In genomic region chr12:57842342-57843294, GRCh38 we compare ENCODE assay signal across 8 cellular contexts. TPM values are rescaled to one million over a fixed set of nuclear protein-coding genes. Genes with fewer than 3 reads are reported as not detected.
DNase-seq lines count a peak whose midpoint lies in the region; TF ChIP-seq lines count a peak whose summit lies in the region.

No MANE protein-coding gene starts in this region.

- peaks cover 0 to 75% (median 73%) of the 10 kb centered on the region in 4 donors for H3K4me1 ChIP-seq in sigmoid colon

- H3K27me3 ChIP-seq in sigmoid colon, result no peaks in the 10 kb centered on the region

- H3K4me1 Mint-ChIP-seq in endothelial cell (ENCODE audit: unreplicated experiment) (peaks cover 63% of the 10 kb centered on the region), Calu3 (ENCODE audit: low read depth, unreplicated experiment) (peaks cover 57% of the 10 kb centered on the region)

- intact Hi-C loops in sigmoid colon (cut with DNase I), result no loop called here
- intact Hi-C loops in Calu3 (cut with micrococcal nuclease; ENCODE audit: unreplicated experiment), result no loop called here

- H3K4me3 Mint-ChIP-seq in endothelial cell (ENCODE audit: unreplicated experiment) (peak overlapping the region; percentile 93), Calu3 (ENCODE audit: low read depth, unreplicated experiment) (no peak overlapping the region)

- H3K27me3 Mint-ChIP-seq in endothelial cell (ENCODE audit: unreplicated experiment), result peaks cover 29% of the 10 kb centered on the region
- H3K27me3 Mint-ChIP-seq in Calu3 (ENCODE audit: unreplicated experiment), result no peaks in the 10 kb centered on the region

- H3K9me3 ChIP-seq in SK-N-MC (ENCODE audit: low read depth, low read length) (no peaks in the 10 kb centered on the region), sigmoid colon (no peaks in the 10 kb centered on the region)

- no peak for TF ChIP-seq POLR2A in sigmoid colon (IDR thresholded peaks at IDR 0.05)

- DNase-seq in GM12864 (ENCODE audit: low read depth) (no peak), SK-N-MC (ENCODE audit: low read depth, low spot score) (no peak), endothelial cell (ENCODE audit: low spot score) (no peak), sigmoid colon (no peak), hypothalamus (lab: John Stamatoyannopoulos, UW) (no peak), DMS153 treated with DMSO at 0.1 percent for 48 hours (lab: John Stamatoyannopoulos, UW; ENCODE audit: unreplicated experiment) (no peak), Calu3 (no peak), NCI-H1694 (lab: John Stamatoyannopoulos, UW) (no peak)

- no peak for TF ChIP-seq EP300 in sigmoid colon (IDR thresholded peaks at IDR 0.05)

- H3K36me3 ChIP-seq in SK-N-MC (ENCODE audit: insufficient read depth, low read length) (no peaks in the 10 kb centered on the region), sigmoid colon (no peaks in the 10 kb centered on the region)

- H3K9ac ChIP-seq in SK-N-MC (ENCODE audit: insufficient read length), result no peak overlapping the region

- H3K27ac Mint-ChIP-seq in endothelial cell (ENCODE audit: unreplicated experiment) (no peak overlapping the region), Calu3 (ENCODE audit: unreplicated experiment) (no peak overlapping the region)

- 41% methylated on average over 14 of the region's 14 CpGs for WGBS in sigmoid colon, 2 donors

- H3K36me3 Mint-ChIP-seq in endothelial cell (ENCODE audit: low read depth, unreplicated experiment) (peaks cover 19% of the 10 kb centered on the region), Calu3 (ENCODE audit: insufficient read depth, unreplicated experiment) (peaks cover 35% of the 10 kb centered on the region)

- CTCF ChIA-PET in Calu3 (lab: Charles Lee), result interaction anchor here (0.5 to 1.2 kb wide), 3 partner anchors 24 to 56 kb away, joined by 3 to 8 read pairs (median 4); no protein-coding TSS in a partner anchor

- H3K4me3 ChIP-seq in GM12864 (ENCODE audit: low read depth, low read length) (peak overlapping the region; percentile 80), SK-N-MC (peak overlapping the region; percentile 52), sigmoid colon (peak overlapping the region; percentile 90 to 100 (median 97))

- no TSS peak for BruUV-seq in Calu3 (replicated peaks; lab: Mats Ljungman, UMichigan)

- TF ChIP-seq CTCF in GM12864 (IDR thresholded peaks at IDR 0.05; ENCODE audit: low read depth, low read length, missing control alignments) (no peak), endothelial cell (IDR thresholded peaks at IDR 0.05; ENCODE audit: unreplicated experiment) (no peak), sigmoid colon (IDR thresholded peaks at IDR 0.05) (no peak), Calu3 (IDR thresholded peaks at IDR 0.05; ENCODE audit: unreplicated experiment) (no peak)

- H3K9me3 Mint-ChIP-seq in endothelial cell (ENCODE audit: unreplicated experiment) (no peaks in the 10 kb centered on the region), Calu3 (ENCODE audit: low read depth, unreplicated experiment) (no peaks in the 10 kb centered on the region)

- H3K27ac ChIP-seq in SK-N-MC (0 out of 2 replicates have a peak overlapping the region, but pooled peaks have one; percentile 38), sigmoid colon (peak overlapping the region; percentile 100)

RNA-seq across cellular contexts. Expression of gene CTDSP2, which starts 3.9 kb away (rescaled TPM):
- 181 TPM for total RNA-seq in endothelial cell (ENCODE audit: unreplicated experiment)
- 100 to 1,000 TPM; 121 to 183 (median 135) TPM for total RNA-seq in sigmoid colon
- polyA plus RNA-seq in sigmoid colon, result 100 to 1,000 TPM in 2 of 3 donors, 10 to 100 TPM in 1; 85.3 to 122 (median 105) TPM
- total RNA-seq in Calu3 (2022), result 117 and 119 TPM in 2 replicates

RNA-seq across cellular contexts. Expression of gene AVIL, which starts 24.1 kb away (rescaled TPM):
- total RNA-seq in endothelial cell (ENCODE audit: unreplicated experiment), result 4.5 TPM
- total RNA-seq in sigmoid colon, result 10 to 100 TPM in 1 of 4 donors, 1 to 10 TPM in 3; 2.1 to 12.2 (median 5.1) TPM
- 10 to 100 TPM in 1 of 3 donors, 1 to 10 TPM in 2; 6.2 to 11.4 (median 8.3) TPM for polyA plus RNA-seq in sigmoid colon
- 6.4 and 7.9 TPM in 2 replicates for total RNA-seq in Calu3 (2022)
